ENCODE assay signal across 12 cellular contexts in the genomic region with DNA sequence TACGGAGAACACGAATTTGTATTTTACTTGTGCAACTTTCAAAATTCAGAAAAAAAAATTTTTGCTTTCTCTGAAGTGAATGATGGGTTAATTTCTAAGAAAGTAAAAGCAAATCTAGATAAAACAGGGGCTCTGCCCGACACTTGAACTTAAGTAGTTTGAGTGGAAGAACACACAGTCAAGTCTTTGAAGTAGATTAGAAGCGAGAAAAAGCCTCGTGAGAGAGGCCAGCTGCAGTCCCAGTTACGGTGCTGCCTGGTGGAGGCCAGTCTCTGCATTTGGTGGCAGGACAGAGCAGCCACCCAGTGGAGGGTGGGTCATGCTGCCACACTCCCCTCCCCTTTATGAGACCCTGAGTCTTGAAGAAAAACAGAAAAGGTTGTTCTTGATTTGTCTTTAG.
DNase-seq lines count a peak whose midpoint lies in the region; ATAC-seq, FAIRE-seq and TF ChIP-seq lines count a peak whose summit lies in the region.
"Had no signal": no experiment of that assay in that cellular context is flagged by ENCODE, and none has a peak within 500 bp of the region (broad histone marks: within the 10 kb centered on the region; RNA-seq: fewer than 3 reads in every experiment).

No MANE protein-coding gene starts in this region.

- TF ChIP-seq RAD21 in GM12878 (IDR thresholded peaks at IDR 0.05; ENCODE audit: insufficient read depth, low read depth, low read length) = no peak

- DNase-seq in stimulated activated naive CD8-positive, alpha-beta T cell treated with anti-CD3 and anti-CD28 coated beads, Interleukin-15, Interleukin-2, amounts not matched to agents 100 U/mL and 50 U/mL, for 24 hours = no peak
- peak; percentile 61 for DNase-seq in Jurkat, Clone E6-1 (ENCODE audit: low read depth, low spot score)
- DNase-seq in GM12878 (ENCODE audit: low read depth, low spot score) (no peak), RCC 7860 (ENCODE audit: low spot score) (no peak), A172 (ENCODE audit: low spot score) (no peak), NCI-H2107 treated with DMSO at 0.1 percent for 48 hours (lab: John Stamatoyannopoulos, UW; ENCODE audit: unreplicated experiment) (no peak), caudate nucleus (lab: John Stamatoyannopoulos, UW) (no peak)
- DNase-seq: endodermal cell, foreskin melanocyte, NCI-H2171, WERI-Rb-1 had no signal

- no peak overlapping the region for H3K4me3 ChIP-seq in Jurkat, Clone E6-1 (ENCODE audit: low read length)
- no peak overlapping the region; the same call in 1 of the 2 replicates for H3K4me3 ChIP-seq in GM12878

- no peak for TF ChIP-seq CTCF in GM12878 (IDR thresholded peaks at IDR 0.05 in 2 of 3, conservative IDR thresholded peaks at IDR 0.05 in 1 of 3; ENCODE audit: control insufficient read depth in 2 of 3, extremely low read depth in 1 of 3, insufficient read depth in 1 of 3, low read depth in 3 of 3, low read length in 3 of 3)

- POLR2A ChIA-PET in GM12878 (lab: Charles Lee) = interaction anchor here (1.3 to 1.7 kb wide), 4 partner anchors 29 to 81 kb away, joined by 4 to 10 read pairs (median 6); a partner anchor contains a TSS

- H3K79me2 ChIP-seq in GM12878 (ENCODE audit: control insufficient read depth, insufficient read depth, low read length) = peaks cover 12% of the 10 kb centered on the region

- peak overlapping the region; percentile 15; the same call in 1 of the 2 replicates for H3K9ac ChIP-seq in GM12878 (ENCODE audit: control insufficient read depth, insufficient read depth, low read length)

- 73% methylated on average over 6 of the region's 6 CpGs for WGBS in GM12878 (ENCODE audit: insufficient coverage, insufficient replicate concordance, low lambda C conversion rate, missing lambda C conversion rate)

- no peaks in the 10 kb centered on the region for H4K20me1 ChIP-seq in GM12878 (ENCODE audit: control insufficient read depth, insufficient read depth)

- in situ Hi-C loops in GM12878 (cut with MboI) = no loop called here

- TF ChIP-seq POLR2A in GM12878 (IDR thresholded peaks at IDR 0.05; ENCODE audit: low read depth, low read length) = no peak

- H3K9me3 Mint-ChIP-seq in stimulated activated naive CD8-positive, alpha-beta T cell treated with anti-CD3 and anti-CD28 coated beads, Interleukin-15, Interleukin-2, amounts not matched to agents 100 ng/mL and 50 ng/mL, for 24 hours = no peaks in the 10 kb centered on the region
- H3K9me3 Mint-ChIP-seq: endodermal cell had no signal

- H3K9me3 ChIP-seq in GM12878 (replicated peaks; ENCODE audit: control insufficient read depth, insufficient read depth, low read length) = no peaks in the 10 kb centered on the region

- peaks cover 34% of the 10 kb centered on the region for H3K4me1 Mint-ChIP-seq in stimulated activated naive CD8-positive, alpha-beta T cell treated with anti-CD3 and anti-CD28 coated beads, Interleukin-15, Interleukin-2, amounts not matched to agents 100 ng/mL and 50 ng/mL, for 24 hours (ENCODE audit: low read depth)

- no peak for TF ChIP-seq EP300 in GM12878 (IDR thresholded peaks at IDR 0.05; ENCODE audit: borderline replicate concordance in 1 of 2, control insufficient read depth in 1 of 2, low read depth in 2 of 2, low read length in 2 of 2)

- BruUV-seq in GM12878 (replicated peaks; lab: Mats Ljungman, UMichigan) = no TSS peak

- H3K4me1 ChIP-seq in GM12878 (ENCODE audit: control insufficient read depth, insufficient read depth, low read length) = peaks cover 19% of the 10 kb centered on the region

- no peak overlapping the region for H3K4me3 Mint-ChIP-seq in stimulated activated naive CD8-positive, alpha-beta T cell treated with anti-CD3 and anti-CD28 coated beads, Interleukin-15, Interleukin-2, amounts not matched to agents 100 ng/mL and 50 ng/mL, for 24 hours
- H3K4me3 Mint-ChIP-seq: endodermal cell had no signal

- CTCF ChIA-PET in GM12878 (lab: Yijun Ruan, JAX) = interaction anchor here (0.7 to 2.5 kb wide), 3 partner anchors 13 to 82 kb away, joined by 3 to 14 read pairs (median 3); a partner anchor contains a TSS

- no peak overlapping the region for H2AFZ ChIP-seq in GM12878 (ENCODE audit: control insufficient read depth, low read depth, low read length)

- FAIRE-seq in GM12878 (lab: Jason Lieb, UNC) (no peak), RCC 7860 (lab: Jason Lieb, UNC) (no peak)

- ATAC-seq in stimulated activated naive CD8-positive, alpha-beta T cell treated with anti-CD3 and anti-CD28 coated beads, Interleukin-15, Interleukin-2, amounts not matched to agents 100 U/mL and 50 U/mL, for 24 hours = no peak
- ATAC-seq in GM12878 = peak; percentile 30

- H3K27me3 ChIP-seq in GM12878 (replicated peaks in 1 of 2; ENCODE audit: control insufficient read depth in 2 of 2, insufficient read depth in 2 of 2, low read length in 1 of 2) = no peaks in the 10 kb centered on the region

- peak overlapping the region; percentile 26 for H3K4me2 ChIP-seq in GM12878 (ENCODE audit: control insufficient read depth, insufficient read depth)

- SMC1A ChIA-PET in GM12878 (lab: Charles Lee; ENCODE audit: uncharacterized antibody, unreplicated experiment) = interaction anchor here (1.0 to 2.5 kb wide), 7 partner anchors 13 to 82 kb away, joined by 3 to 14 read pairs (median 6); a partner anchor contains a TSS

- peak overlapping the region; percentile 64 for H3K27ac Mint-ChIP-seq in stimulated activated naive CD8-positive, alpha-beta T cell treated with anti-CD3 and anti-CD28 coated beads, Interleukin-15, Interleukin-2, amounts not matched to agents 100 ng/mL and 50 ng/mL, for 24 hours

- peaks cover 65% of the 10 kb centered on the region for H3K36me3 Mint-ChIP-seq in stimulated activated naive CD8-positive, alpha-beta T cell treated with anti-CD3 and anti-CD28 coated beads, Interleukin-15, Interleukin-2, amounts not matched to agents 100 ng/mL and 50 ng/mL, for 24 hours (ENCODE audit: low read depth)

- intact Hi-C loops in GM12878 (cut with micrococcal nuclease; ENCODE audit: unreplicated experiment) = loop anchor here (1.0 kb wide), 2 partner anchors 42 to 60 kb away; no protein-coding TSS in a partner anchor

- peaks cover 28 to 35% of the 10 kb centered on the region in 2 experiments for H3K36me3 ChIP-seq in GM12878 (ENCODE audit: control insufficient read depth in 2 of 2, insufficient read depth in 2 of 2, low read length in 1 of 2)

- RAD21 ChIA-PET in GM12878 (lab: Charles Lee; ENCODE audit: unreplicated experiment) = interaction anchor here (1.5 to 1.8 kb wide), 3 partner anchors 17 to 81 kb away, joined by 4 to 11 read pairs (median 10); a partner anchor contains a TSS

- no peaks in the 10 kb centered on the region for H3K27me3 Mint-ChIP-seq in stimulated activated naive CD8-positive, alpha-beta T cell treated with anti-CD3 and anti-CD28 coated beads, Interleukin-15, Interleukin-2, amounts not matched to agents 100 ng/mL and 50 ng/mL, for 24 hours

- H3K27ac ChIP-seq in GM12878 (ENCODE audit: control insufficient read depth, insufficient read depth) = peak overlapping the region; percentile 74
- no peak overlapping the region for H3K27ac ChIP-seq in caudate nucleus (ENCODE audit: low read depth, low read length)
- H3K27ac ChIP-seq: WERI-Rb-1 had no signal

TF ChIP-seq in GM12878, 131 proteins besides CTCF, POLR2A, EP300 and RAD21:
- no peak for TF ChIP-seq ZNF274 (IDR thresholded peaks at IDR 0.05; ENCODE audit: insufficient read depth, insufficient read length)
- no peak for TF ChIP-seq RBBP5 (conservative IDR thresholded peaks at IDR 0.05)
- TF ChIP-seq CBX5 (IDR thresholded peaks at IDR 0.05; ENCODE audit: low read depth) = 0 out of 2 replicates have a peak, but pooled peaks have one; percentile 2
- no peak for TF ChIP-seq FOXM1 (IDR thresholded peaks at IDR 0.05; ENCODE audit: low read depth, low read length)
- TF ChIP-seq, protein P1, sequence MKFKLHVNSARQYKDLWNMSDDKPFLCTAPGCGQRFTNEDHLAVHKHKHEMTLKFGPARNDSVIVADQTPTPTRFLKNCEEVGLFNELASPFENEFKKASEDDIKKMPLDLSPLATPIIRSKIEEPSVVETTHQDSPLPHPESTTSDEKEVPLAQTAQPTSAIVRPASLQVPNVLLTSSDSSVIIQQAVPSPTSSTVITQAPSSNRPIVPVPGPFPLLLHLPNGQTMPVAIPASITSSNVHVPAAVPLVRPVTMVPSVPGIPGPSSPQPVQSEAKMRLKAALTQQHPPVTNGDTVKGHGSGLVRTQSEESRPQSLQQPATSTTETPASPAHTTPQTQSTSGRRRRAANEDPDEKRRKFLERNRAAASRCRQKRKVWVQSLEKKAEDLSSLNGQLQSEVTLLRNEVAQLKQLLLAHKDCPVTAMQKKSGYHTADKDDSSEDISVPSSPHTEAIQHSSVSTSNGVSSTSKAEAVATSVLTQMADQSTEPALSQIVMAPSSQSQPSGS (IDR thresholded peaks at IDR 0.05; ENCODE audit: low read length) = no peak
- no peak for TF ChIP-seq DPF2 (IDR thresholded peaks at IDR 0.05)
- no peak for TF ChIP-seq ESRRA (IDR thresholded peaks at IDR 0.05; ENCODE audit: low read length)
- TF ChIP-seq BHLHE40 (IDR thresholded peaks at IDR 0.05; ENCODE audit: borderline replicate concordance in 1 of 2, low read depth in 2 of 2, low read length in 1 of 2) = no peak
